Comparison of ENCODE assay signal across 19 cellular contexts in the genomic region with DNA sequence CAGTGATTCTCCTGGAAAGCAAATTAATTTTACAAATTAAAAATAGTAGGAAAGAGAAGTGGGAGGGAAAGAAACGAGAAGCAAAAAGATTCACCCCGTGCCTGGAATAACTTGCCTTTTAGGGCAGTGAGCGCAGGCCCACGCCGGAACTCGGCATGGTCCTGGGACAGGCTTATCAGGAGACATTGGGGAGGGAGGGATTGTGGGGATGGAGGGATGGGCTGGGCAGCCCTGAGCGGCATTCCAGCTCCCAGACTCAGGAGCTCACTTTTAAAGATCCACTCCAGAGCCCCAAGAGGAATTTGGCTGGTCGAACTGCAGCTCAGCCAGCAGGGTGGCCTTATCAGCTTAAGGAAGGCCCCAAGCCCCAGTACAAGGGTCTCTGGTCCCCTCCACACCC.
DNase-seq lines count a peak whose midpoint lies in the region; ATAC-seq and TF ChIP-seq lines count a peak whose summit lies in the region.
"Had no signal": no experiment of that assay in that cellular context is flagged by ENCODE, and none has a peak within 500 bp of the region (broad histone marks: within the 10 kb centered on the region; RNA-seq: fewer than 3 reads in every experiment).

No MANE protein-coding gene starts in this region.

- TF ChIP-seq CTCF in GM23338 (conservative IDR thresholded peaks at IDR 0.05; ENCODE audit: low read depth in 2 of 2) (no peak), lower lobe of right lung (IDR thresholded peaks at IDR 0.05) (no peak), spleen (IDR thresholded peaks at IDR 0.05 in 8 of 11, conservative IDR thresholded peaks at IDR 0.05 in 3 of 11) (no peak), hepatocyte (IDR thresholded peaks at IDR 0.05; ENCODE audit: poor library complexity) (no peak)
- TF ChIP-seq CTCF in CD8-positive, alpha-beta T cell (IDR thresholded peaks at IDR 0.05), result no peak

- H3K9me2 ChIP-seq in GM23338 (ENCODE audit: insufficient read depth) (no peaks in the 10 kb centered on the region), hepatocyte (replicated peaks; ENCODE audit: insufficient read depth) (no peaks in the 10 kb centered on the region)

- H3K9me3 ChIP-seq in lower lobe of right lung, result no peaks in the 10 kb centered on the region
- no peaks in the 10 kb centered on the region for H3K9me3 ChIP-seq in spleen
- no peaks in the 10 kb centered on the region for H3K9me3 ChIP-seq in CD8-positive, alpha-beta T cell (ENCODE audit: low read length)
- H3K9me3 ChIP-seq in hepatocyte (ENCODE audit: low read depth), result no peaks in the 10 kb centered on the region
- H3K9me3 ChIP-seq: colonic mucosa, thyroid gland had no signal

- no peaks in the 10 kb centered on the region for H3K79me2 ChIP-seq in GM23338 (replicated peaks; ENCODE audit: insufficient read depth)
- H3K79me2 ChIP-seq in hepatocyte, result no peaks in the 10 kb centered on the region
- H3K79me2 ChIP-seq: parathyroid adenoma had no signal

- TF ChIP-seq POLR2A in spleen (IDR thresholded peaks at IDR 0.05), result no peak

- peaks cover 13% of the 10 kb centered on the region for H3K27me3 Mint-ChIP-seq in GM23338 (ENCODE audit: insufficient read depth, low read depth, poor library complexity)
- H3K27me3 Mint-ChIP-seq in activated T-helper 17 cell treated with anti-CD3 and anti-CD28 coated beads, Interleukin-2, amount 50 U/mL, for 72 hours, result peaks cover 6% of the 10 kb centered on the region
- peaks cover 9% of the 10 kb centered on the region for H3K27me3 Mint-ChIP-seq in CD8-positive, alpha-beta T cell (ENCODE audit: low read depth)
- H3K27me3 Mint-ChIP-seq in activated CD4-positive, alpha-beta memory T cell treated with anti-CD3 and anti-CD28 coated beads, Interleukin-2, amount 10 ng/mL, durations not matched to agents 7 days and 5 days, result peaks cover 3% of the 10 kb centered on the region

- H3K36me3 Mint-ChIP-seq in GM23338 (ENCODE audit: low read depth), result no peaks in the 10 kb centered on the region; the same call in 2 of the 3 replicates
- H3K36me3 Mint-ChIP-seq in activated T-helper 17 cell treated with anti-CD3 and anti-CD28 coated beads, Interleukin-2, amount 50 U/mL, for 72 hours (ENCODE audit: low read depth), result no peaks in the 10 kb centered on the region
- H3K36me3 Mint-ChIP-seq in CD8-positive, alpha-beta T cell, result no peaks in the 10 kb centered on the region
- H3K36me3 Mint-ChIP-seq in activated CD4-positive, alpha-beta memory T cell treated with anti-CD3 and anti-CD28 coated beads, Interleukin-2, amount 10 ng/mL, durations not matched to agents 7 days and 5 days (ENCODE audit: low read depth), result no peaks in the 10 kb centered on the region
- H3K36me3 Mint-ChIP-seq: CD4-positive, CD25-positive, alpha-beta regulatory T cell had no signal

- H4K20me1 ChIP-seq in GM23338 (replicated peaks; ENCODE audit: insufficient read depth) (no peaks in the 10 kb centered on the region), hepatocyte (ENCODE audit: insufficient read depth, poor library complexity, severe bottlenecking) (no peaks in the 10 kb centered on the region)

- H3K27ac Mint-ChIP-seq in GM23338, result no peak overlapping the region
- no peak overlapping the region for H3K27ac Mint-ChIP-seq in activated T-helper 17 cell treated with anti-CD3 and anti-CD28 coated beads, Interleukin-2, amount 50 U/mL, for 72 hours
- no peak overlapping the region for H3K27ac Mint-ChIP-seq in CD8-positive, alpha-beta T cell
- no peak overlapping the region for H3K27ac Mint-ChIP-seq in activated CD4-positive, alpha-beta memory T cell treated with anti-CD3 and anti-CD28 coated beads, Interleukin-2, amount 10 ng/mL, durations not matched to agents 7 days and 5 days
- H3K27ac Mint-ChIP-seq: CD4-positive, CD25-positive, alpha-beta regulatory T cell had no signal

- H3K9me3 Mint-ChIP-seq in GM23338, result no peaks in the 10 kb centered on the region
- no peaks in the 10 kb centered on the region for H3K9me3 Mint-ChIP-seq in activated T-helper 17 cell treated with anti-CD3 and anti-CD28 coated beads, Interleukin-2, amount 50 U/mL, for 72 hours
- H3K9me3 Mint-ChIP-seq in CD8-positive, alpha-beta T cell, result no peaks in the 10 kb centered on the region
- H3K9me3 Mint-ChIP-seq in activated CD4-positive, alpha-beta memory T cell treated with anti-CD3 and anti-CD28 coated beads, Interleukin-2, amount 10 ng/mL, durations not matched to agents 7 days and 5 days, result no peaks in the 10 kb centered on the region
- H3K9me3 Mint-ChIP-seq: CD4-positive, CD25-positive, alpha-beta regulatory T cell had no signal

- H3K4me1 ChIP-seq in GM23338 (ENCODE audit: insufficient read depth) (no peaks in the 10 kb centered on the region), lower lobe of right lung (no peaks in the 10 kb centered on the region), spleen (peaks cover 0 to 37% (median 18%) of the 10 kb centered on the region in 6 donors), hepatocyte (ENCODE audit: insufficient read depth) (no peaks in the 10 kb centered on the region)
- no peaks in the 10 kb centered on the region for H3K4me1 ChIP-seq in CD8-positive, alpha-beta T cell (ENCODE audit: insufficient read depth, low read length)
- H3K4me1 ChIP-seq: colonic mucosa, thyroid gland had no signal

- no peak overlapping the region for H3K4me3 Mint-ChIP-seq in GM23338
- no peak overlapping the region for H3K4me3 Mint-ChIP-seq in activated T-helper 17 cell treated with anti-CD3 and anti-CD28 coated beads, Interleukin-2, amount 50 U/mL, for 72 hours
- no peak overlapping the region for H3K4me3 Mint-ChIP-seq in CD8-positive, alpha-beta T cell
- no peak overlapping the region for H3K4me3 Mint-ChIP-seq in activated CD4-positive, alpha-beta memory T cell treated with anti-CD3 and anti-CD28 coated beads, Interleukin-2, amount 10 ng/mL, durations not matched to agents 7 days and 5 days
- H3K4me3 Mint-ChIP-seq: CD4-positive, CD25-positive, alpha-beta regulatory T cell had no signal

- no peaks in the 10 kb centered on the region for H3K36me3 ChIP-seq in GM23338 (ENCODE audit: insufficient read depth)
- H3K36me3 ChIP-seq in lower lobe of right lung, result no peaks in the 10 kb centered on the region
- no peaks in the 10 kb centered on the region for H3K36me3 ChIP-seq in spleen
- H3K36me3 ChIP-seq in CD8-positive, alpha-beta T cell (ENCODE audit: insufficient read depth, low read length), result no peaks in the 10 kb centered on the region
- H3K36me3 ChIP-seq in hepatocyte (replicated peaks; ENCODE audit: insufficient read depth, low read depth), result no peaks in the 10 kb centered on the region
- H3K36me3 ChIP-seq: colonic mucosa, thyroid gland had no signal

- CTCF ChIA-PET in CD8-positive, alpha-beta T cell (lab: Charles Lee), result interaction anchor here (3.3 to 12.5 kb wide), 2 partner anchors 11 to 228 kb away, joined by 16 to 137 read pairs; no protein-coding TSS in a partner anchor
- CTCF ChIA-PET in activated CD4-positive, alpha-beta memory T cell treated with anti-CD3 and anti-CD28 coated beads, Interleukin-2, amount 10 ng/mL, durations not matched to agents 7 days and 5 days (lab: Charles Lee), result interaction anchor here (2.4 kb wide), 1 partner anchor 231 kb away, joined by 11 read pairs; no protein-coding TSS in a partner anchor

- POLR2A ChIA-PET in CD8-positive, alpha-beta T cell (lab: Charles Lee), result no interaction called here
- POLR2A ChIA-PET in activated CD4-positive, alpha-beta memory T cell treated with anti-CD3 and anti-CD28 coated beads, Interleukin-2, amount 10 ng/mL, durations not matched to agents 7 days and 5 days (lab: Charles Lee), result no interaction called here

- H3K4me3 ChIP-seq in GM23338, result no peak overlapping the region
- no peak overlapping the region for H3K4me3 ChIP-seq in lower lobe of right lung
- H3K4me3 ChIP-seq in spleen, result no peak overlapping the region
- no peak overlapping the region for H3K4me3 ChIP-seq in CD8-positive, alpha-beta T cell (ENCODE audit: low read depth, low read length)
- H3K4me3 ChIP-seq in hepatocyte, result no peak overlapping the region
- H3K4me3 ChIP-seq: colonic mucosa, thyroid gland had no signal

- no peak overlapping the region for H3K4me2 ChIP-seq in GM23338
- H3K4me2 ChIP-seq in hepatocyte, result no peak overlapping the region

- H3K27ac ChIP-seq in GM23338 (ENCODE audit: low read depth), result no peak overlapping the region
- no peak overlapping the region for H3K27ac ChIP-seq in lower lobe of right lung
- H3K27ac ChIP-seq in spleen, result peak overlapping the region in 7 of 8 donors; percentile 8 to 76 (median 58)
- H3K27ac ChIP-seq in CD8-positive, alpha-beta T cell (ENCODE audit: low read depth, low read length), result no peak overlapping the region
- H3K27ac ChIP-seq in hepatocyte, result no peak overlapping the region
- H3K27ac ChIP-seq: colonic mucosa, parathyroid adenoma, thyroid gland had no signal

- DNase-seq in GM23338 (ENCODE audit: low spot score), result no peak
- peak; percentile 74 for DNase-seq in Right ventricle myocardium superior
- peak; percentile 21 for DNase-seq in lower lobe of right lung
- DNase-seq in spleen, result peak; percentile 45
- DNase-seq in CD8-positive, alpha-beta T cell, result no peak
- no peak for DNase-seq in activated CD4-positive, alpha-beta memory T cell treated with anti-CD3 and anti-CD28 coated beads, Interleukin-2, amount 10 ng/mL, durations not matched to agents 7 days and 5 days
- no peak for DNase-seq in hepatocyte (ENCODE audit: low spot score)
- DNase-seq: activated CD4-positive, alpha-beta T cell treated with anti-CD3 and anti-CD28 coated beads for 48 hours; activated CD8-positive, alpha-beta memory T cell treated with anti-CD3 and anti-CD28 coated beads, Interleukin-2, amount 50 U/mL, for 48 hours; activated naive CD4-positive, alpha-beta T cell; CD4-positive, CD25-positive, alpha-beta regulatory T cell; colonic mucosa; DMS79; foreskin fibroblast; NCI-H1694; stimulated activated CD4-positive, alpha-beta T cell treated with anti-CD3 and anti-CD28 coated beads, Interleukin-12 subunit alpha, Interleukin-12 subunit beta, amount 100 ng/mL, for 4 hours; thyroid gland had no signal

- 56 to 92% (median 84%) methylated on average over 8 of the region's 8 CpGs for WGBS in spleen, 5 donors
- 70% methylated on average over 8 of the region's 8 CpGs for WGBS in hepatocyte (ENCODE audit: low lambda C conversion rate, missing lambda C conversion rate)

- no peaks in the 10 kb centered on the region for H3F3A ChIP-seq in GM23338 (replicated peaks; ENCODE audit: low read depth)

- H2AFZ ChIP-seq in GM23338, result no peak overlapping the region
- H2AFZ ChIP-seq in hepatocyte, result no peak overlapping the region
- H2AFZ ChIP-seq: parathyroid adenoma had no signal

- no peaks in the 10 kb centered on the region for H3K27me3 ChIP-seq in GM23338 (ENCODE audit: insufficient read depth)
- no peaks in the 10 kb centered on the region for H3K27me3 ChIP-seq in lower lobe of right lung (ENCODE audit: low read depth)
- H3K27me3 ChIP-seq in spleen (replicated peaks in 1 of 7), result peaks cover 0 to 10% (median 0%) of the 10 kb centered on the region in 7 donors
- no peaks in the 10 kb centered on the region for H3K27me3 ChIP-seq in CD8-positive, alpha-beta T cell (ENCODE audit: insufficient read depth, low read length)
- H3K27me3 ChIP-seq in hepatocyte, result peaks cover 3% of the 10 kb centered on the region
- H3K27me3 ChIP-seq: colonic mucosa, thyroid gland had no signal

- intact Hi-C loops in Right ventricle myocardium superior (cut with DNase I), result loop anchor here (5.0 to 10.0 kb wide), 2 partner anchors 74 to 116 kb away; partner anchors contain the start of gene ADCY5
- intact Hi-C loops in lower lobe of right lung (cut with DNase I), result no loop called here
- intact Hi-C loops in spleen (cut with DNase I; ENCODE audit: low total_unique reads), result no loop called here
- intact Hi-C loops in CD8-positive, alpha-beta T cell (cut with DNase I, micrococcal nuclease), result no loop called here

- ATAC-seq in GM23338 (peak; percentile 12; the same call in 1 of the 3 replicates), Right ventricle myocardium superior (ENCODE audit: poor library complexity) (peak; percentile 71), lower lobe of right lung (no peak)
- no peak for ATAC-seq in activated T-helper 17 cell treated with anti-CD3 and anti-CD28 coated beads, Interleukin-2, amount 50 U/mL, for 72 hours (replicated peaks)
- ATAC-seq in CD8-positive, alpha-beta T cell, result no peak

- H3K4me1 Mint-ChIP-seq in GM23338, result peaks cover 23% of the 10 kb centered on the region
- H3K4me1 Mint-ChIP-seq in activated T-helper 17 cell treated with anti-CD3 and anti-CD28 coated beads, Interleukin-2, amount 50 U/mL, for 72 hours, result no peaks in the 10 kb centered on the region
- H3K4me1 Mint-ChIP-seq in CD8-positive, alpha-beta T cell (ENCODE audit: low read depth), result peaks cover 8% of the 10 kb centered on the region
- peaks cover 6% of the 10 kb centered on the region for H3K4me1 Mint-ChIP-seq in activated CD4-positive, alpha-beta memory T cell treated with anti-CD3 and anti-CD28 coated beads, Interleukin-2, amount 10 ng/mL, durations not matched to agents 7 days and 5 days

Comparison
In these comparisons a context has a peak if more than half of its experiments do, and no peak if none do; other contexts are left out.
1. ATAC-seq: peak in GM23338 (single experiment) and Right ventricle myocardium superior (single experiment); none in lower lobe of right lung (0 of 2), activated T-helper 17 cell treated with anti-CD3 and anti-CD28 coated beads, Interleukin-2, amount 50 U/mL, for 72 hours (single experiment) and CD8-positive, alpha-beta T cell (single experiment).
2. DNase-seq: peak in Right ventricle myocardium superior (single experiment), lower lobe of right lung (single experiment) and spleen (single experiment); none in GM23338 (single experiment), CD8-positive, alpha-beta T cell (0 of 7), activated CD4-positive, alpha-beta memory T cell treated with anti-CD3 and anti-CD28 coated beads, Interleukin-2, amount 10 ng/mL, durations not matched to agents 7 days and 5 days (single experiment) and hepatocyte (single experiment).
3. H3K27ac ChIP-seq: peak in spleen (7 of 8); none in GM23338 (single experiment), lower lobe of right lung (single experiment), CD8-positive, alpha-beta T cell (single experiment) and hepatocyte (single experiment).